ENCODE assay signal across 33 cellular contexts in the genomic region with DNA sequence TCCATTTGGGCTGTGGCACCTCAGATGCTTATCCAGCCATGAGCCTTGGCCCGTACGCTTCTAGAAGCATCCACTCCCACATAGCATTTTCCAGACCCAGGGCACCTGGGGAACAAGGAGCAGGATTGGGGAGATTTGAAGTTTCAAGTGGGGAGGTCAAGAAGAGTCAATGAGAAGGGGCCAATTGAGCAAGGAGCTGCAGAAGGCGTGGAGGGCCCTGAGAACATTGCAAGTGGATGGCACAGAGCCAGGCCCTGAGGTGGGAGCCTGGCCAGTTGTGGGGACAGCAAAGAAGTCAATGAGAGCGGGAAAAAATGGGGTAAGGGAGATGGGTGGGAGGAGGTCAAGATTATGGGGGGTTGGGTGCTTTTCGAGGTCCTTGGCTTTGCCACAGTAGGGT. TPM values are rescaled to one million over a fixed set of nuclear protein-coding genes. Genes with fewer than 3 reads are reported as not detected.
DNase-seq lines count a peak whose midpoint lies in the region; ATAC-seq and TF ChIP-seq lines count a peak whose summit lies in the region.
"Had no signal": no experiment of that assay in that cellular context is flagged by ENCODE, and none has a peak within 500 bp of the region (broad histone marks: within the 10 kb centered on the region; RNA-seq: fewer than 3 reads in every experiment).

No MANE protein-coding gene starts in this region.

- H3K36me3 ChIP-seq in left ventricle myocardium inferior: no peaks in the 10 kb centered on the region
- H3K36me3 ChIP-seq in heart left ventricle: no peaks in the 10 kb centered on the region
- H3K36me3 ChIP-seq: ascending aorta, colonic mucosa, sigmoid colon had no signal

- no peak for TF ChIP-seq CTCF in left ventricle myocardium inferior (IDR thresholded peaks at IDR 0.05; ENCODE audit: borderline replicate concordance)
- no peak for TF ChIP-seq CTCF in heart left ventricle (IDR thresholded peaks at IDR 0.05)

- 93 to 95% (median 94%) methylated on average over 5 of the region's 5 CpGs for WGBS in heart left ventricle, 4 donors

- H3K9me3 ChIP-seq in left ventricle myocardium inferior (replicated peaks) (no peaks in the 10 kb centered on the region), heart left ventricle (no peaks in the 10 kb centered on the region)
- H3K9me3 ChIP-seq: ascending aorta, colonic mucosa, sigmoid colon had no signal

- no peak for TF ChIP-seq POLR2A in heart left ventricle (IDR thresholded peaks at IDR 0.05)

- peak; percentile 3 for DNase-seq in left ventricle myocardium inferior
- DNase-seq in heart left ventricle: no peak
- peak in 1 of 2 donors; percentile 12 for DNase-seq in left colon
- peak; percentile 16 for DNase-seq in stimulated activated CD8-positive, alpha-beta memory T cell treated with anti-CD3 and anti-CD28 coated beads, Interleukin-4, amount 100 ng/mL, for 48 hours
- no peak for DNase-seq in caudate nucleus (lab: John Stamatoyannopoulos, UW)
- DNase-seq: ACHN; activated CD4-positive, alpha-beta T cell treated with anti-CD3 and anti-CD28 coated beads, Interleukin-2, amount 10 ng/mL, durations not matched to agents 24 days and 14 days; activated T-cell treated with anti-CD3 and anti-CD28 coated beads, Interleukin-2, amount 50 U/mL, for 72 hours; CD8-positive, alpha-beta T cell; effector memory CD4-positive, alpha-beta T cell; EL; H7; Kasumi-1; MV-4-11; NCI-H1436; NCI-H2107; NCI-H748 treated with DMSO at 0.1 percent for 48 hours; occipital lobe; SIG-M5; sigmoid colon; stimulated activated CD4-positive, alpha-beta T cell treated with anti-CD3 and anti-CD28 coated beads, Interleukin-4, amount 100 ng/mL, for 1 hour; T-helper 9 cell had no signal

- H3K27me3 ChIP-seq in left ventricle myocardium inferior (ENCODE audit: low read depth) (peaks cover 7% of the 10 kb centered on the region), heart left ventricle (no peaks in the 10 kb centered on the region)
- H3K27me3 ChIP-seq: ascending aorta, colonic mucosa, sigmoid colon had no signal

- H3K27ac ChIP-seq in left ventricle myocardium inferior (replicated peaks): no peak overlapping the region
- H3K27ac ChIP-seq in heart left ventricle: no peak overlapping the region
- H3K27ac ChIP-seq in caudate nucleus (ENCODE audit: low read depth, low read length): no peak overlapping the region
- H3K27ac ChIP-seq: ascending aorta, colonic mucosa, sigmoid colon had no signal

- H3K4me1 ChIP-seq in left ventricle myocardium inferior (no peaks in the 10 kb centered on the region), heart left ventricle (no peaks in the 10 kb centered on the region)
- H3K4me1 ChIP-seq: ascending aorta, colonic mucosa, sigmoid colon had no signal

- intact Hi-C loops in left ventricle myocardium inferior (cut with micrococcal nuclease) (no loop called here), heart left ventricle (cut with DNase I) (no loop called here), left colon (cut with DNase I, micrococcal nuclease) (no loop called here)

- ATAC-seq in heart left ventricle (no peak), left colon (peak; percentile 5), GM21367 (IDR thresholded peaks at IDR 0.05; ENCODE audit: unreplicated experiment) (no peak), HG02981 (IDR thresholded peaks at IDR 0.05; ENCODE audit: unreplicated experiment) (no peak)
- ATAC-seq: activated T-cell treated with anti-CD3 and anti-CD28 coated beads, Interleukin-2, amount 50 U/mL, for 72 hours; CD8-positive, alpha-beta T cell; GM12878; naive thymus-derived CD4-positive, alpha-beta T cell had no signal

- H3K4me3 ChIP-seq in left ventricle myocardium inferior (no peak overlapping the region), heart left ventricle (no peak overlapping the region)
- H3K4me3 ChIP-seq: ascending aorta, colonic mucosa, GM12878, sigmoid colon had no signal

RNA-seq across cellular contexts. Expression of a gene that starts 53.9 kb away (rescaled TPM):
- total RNA-seq in left ventricle myocardium inferior: not detected
- total RNA-seq in heart left ventricle: not detected
- polyA plus RNA-seq in heart left ventricle: not detected
- total RNA-seq in left colon: 1 to 10 TPM in 1 of 2 donors, under 1 TPM in 1; 0.79 to 1.4 TPM
- total RNA-seq: activated CD4-positive, alpha-beta T cell treated with anti-CD3 and anti-CD28 coated beads, Interleukin-2, amount 10 ng/mL, durations not matched to agents 24 days and 14 days; activated T-cell treated with anti-CD3 and anti-CD28 coated beads, Interleukin-2, amount 50 U/mL, for 72 hours; ascending aorta; CD8-positive, alpha-beta T cell; epithelial cell of proximal tubule; glomerular endothelial cell; lower leg skin; occipital lobe; pulmonary artery endothelial cell; sigmoid colon; subcutaneous adipose tissue had no signal

Comparison
In these comparisons a context has a peak if more than half of its experiments do, and no peak if none do; other contexts are left out.
1. DNase-seq: peak in left ventricle myocardium inferior (single experiment) and stimulated activated CD8-positive, alpha-beta memory T cell treated with anti-CD3 and anti-CD28 coated beads, Interleukin-4, amount 100 ng/mL, for 48 hours (single experiment); none in heart left ventricle (0 of 5) and caudate nucleus (0 of 61).